Comparison of ENCODE assay signal across 8 cellular contexts in genomic region chr1:58932820-58933598, GRCh38.
DNase-seq lines count a peak whose midpoint lies in the region; ATAC-seq and TF ChIP-seq lines count a peak whose summit lies in the region.

No MANE protein-coding gene starts in this region.

- TF ChIP-seq CTCF in brain microvascular endothelial cell (IDR thresholded peaks at IDR 0.05; ENCODE audit: low read depth, low read length, missing control alignments): no peak

- no peak overlapping the region for H3K4me3 ChIP-seq in brain microvascular endothelial cell (ENCODE audit: low read depth, low read length)

- H3K27ac ChIP-seq in brain microvascular endothelial cell: peak overlapping the region; percentile 0

- H3K27me3 ChIP-seq in brain microvascular endothelial cell (replicated peaks): no peaks in the 10 kb centered on the region

- DNase-seq in Caki2 (ENCODE audit: low read depth) (peak; percentile 88), NCI-H2029 (lab: John Stamatoyannopoulos, UW) (peak; percentile 99), brain microvascular endothelial cell (peak; percentile 67), mucosa of gallbladder (ENCODE audit: low spot score) (peak; percentile 87), activated gamma-delta T cell treated with Interleukin-2 at 50 U/mL for 16 hours (no peak), NCI-H1930 (lab: John Stamatoyannopoulos, UW) (no peak)
- DNase-seq in stimulated activated CD4-positive, alpha-beta T cell treated with anti-CD3 and anti-CD28 coated beads, Interleukin-12 subunit alpha, Interleukin-12 subunit beta, amount 100 ng/mL, for 4 hours: no peak

- no peaks in the 10 kb centered on the region for H3K36me3 ChIP-seq in brain microvascular endothelial cell (replicated peaks)

- in situ Hi-C loops in Caki2 (cut with HindIII; ENCODE audit: low pct_unique_long_range_greater_than_20kb, low sequenced_read_pairs) (no loop called here), brain microvascular endothelial cell (cut with HindIII; ENCODE audit: low pct_ligation_motif_present, low sequenced_read_pairs) (no loop called here)

- ATAC-seq in GM18909 (IDR thresholded peaks at IDR 0.05; ENCODE audit: poor library complexity, unreplicated experiment): no peak

Comparison
In these comparisons a context has a peak if more than half of its experiments do, and no peak if none do; other contexts are left out.
1. DNase-seq: peak in Caki2 (single experiment), NCI-H2029 (single experiment), brain microvascular endothelial cell (single experiment) and mucosa of gallbladder (single experiment); none in activated gamma-delta T cell treated with Interleukin-2 at 50 U/mL for 16 hours (single experiment), NCI-H1930 (0 of 2) and stimulated activated CD4-positive, alpha-beta T cell treated with anti-CD3 and anti-CD28 coated beads, Interleukin-12 subunit alpha, Interleukin-12 subunit beta, amount 100 ng/mL, for 4 hours (single experiment).